ENCODE assay signal across 17 cellular contexts in the genomic region with DNA sequence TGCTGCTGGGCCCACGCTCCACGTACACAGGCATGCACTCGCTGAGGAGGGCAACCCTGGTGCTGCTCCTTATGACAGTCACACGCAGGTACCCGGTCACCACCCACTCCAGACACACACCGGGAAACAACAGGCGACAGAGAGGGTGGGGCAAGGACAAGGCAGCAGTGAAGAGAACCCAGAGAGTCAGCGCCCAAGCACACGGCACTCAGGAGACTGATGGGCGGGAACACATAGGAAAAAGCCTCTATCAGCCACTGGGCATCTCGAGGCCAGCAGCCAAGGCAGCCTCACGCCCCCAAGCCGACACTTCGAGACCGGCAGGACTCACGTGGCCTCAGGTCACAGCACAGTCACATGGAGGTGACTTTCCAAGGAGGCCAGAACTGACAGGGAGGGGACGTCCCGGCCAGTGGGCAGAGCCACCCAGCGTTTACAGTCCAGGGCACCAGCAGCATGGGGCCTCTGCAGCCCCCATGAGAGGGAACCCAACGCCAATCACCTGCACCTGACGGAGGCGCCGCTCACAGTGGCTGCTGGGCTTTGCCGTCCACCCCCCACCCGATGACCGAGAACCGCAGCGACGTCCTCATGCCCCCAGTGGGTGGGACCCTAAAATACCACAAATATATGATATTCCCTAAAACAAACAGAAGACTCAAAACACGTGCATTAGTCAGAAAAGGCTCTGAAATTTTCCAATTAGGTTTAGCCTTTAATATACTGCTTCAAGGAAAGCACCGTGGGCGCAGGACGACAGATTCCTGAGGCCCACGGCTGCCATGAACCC. TPM values are rescaled to one million over a fixed set of nuclear protein-coding genes. Genes with fewer than 3 reads are reported as not detected.
DNase-seq lines count a peak whose midpoint lies in the region; ATAC-seq, FAIRE-seq and TF ChIP-seq lines count a peak whose summit lies in the region.
"Had no signal": no experiment of that assay in that cellular context is flagged by ENCODE, and none has a peak within 500 bp of the region (broad histone marks: within the 10 kb centered on the region; RNA-seq: fewer than 3 reads in every experiment).

No MANE protein-coding gene starts in this region.

- H3K4me3 Mint-ChIP-seq in activated naive CD8-positive, alpha-beta T cell treated with anti-CD3 and anti-CD28 coated beads, Interleukin-2, amount 50 U/mL, for 24 hours, result no peak overlapping the region

- peaks cover 11 to 44% of the 10 kb centered on the region in 2 donors for H3K36me3 Mint-ChIP-seq in activated naive CD4-positive, alpha-beta T cell treated with anti-CD3 and anti-CD28 coated beads, Interleukin-2, amount 50 U/mL, for 72 hours
- peaks cover 29% of the 10 kb centered on the region for H3K36me3 Mint-ChIP-seq in activated naive CD8-positive, alpha-beta T cell treated with anti-CD3 and anti-CD28 coated beads, Interleukin-2, amount 50 U/mL, for 24 hours (ENCODE audit: low read depth)

- peaks cover 87% of the 10 kb centered on the region for H3K36me3 ChIP-seq in upper lobe of right lung

- FAIRE-seq in H54 (lab: Jason Lieb, UNC), result no peak
- FAIRE-seq: colon had no signal

- TF ChIP-seq CTCF in upper lobe of right lung (IDR thresholded peaks at IDR 0.05), result no peak

- intact Hi-C loops in left colon (cut with DNase I, micrococcal nuclease) (no loop called here), upper lobe of right lung (cut with DNase I) (loop anchor here (10.0 kb wide), 1 partner anchor 49 kb away; a partner anchor contains a TSS)

- peak overlapping the region; percentile 58 to 89 for H3K27ac Mint-ChIP-seq in activated naive CD4-positive, alpha-beta T cell treated with anti-CD3 and anti-CD28 coated beads, Interleukin-2, amount 50 U/mL, for 72 hours
- H3K27ac Mint-ChIP-seq in activated naive CD8-positive, alpha-beta T cell treated with anti-CD3 and anti-CD28 coated beads, Interleukin-2, amount 50 U/mL, for 24 hours, result peak overlapping the region; percentile 70

- H3K27me3 Mint-ChIP-seq in activated naive CD8-positive, alpha-beta T cell treated with anti-CD3 and anti-CD28 coated beads, Interleukin-2, amount 50 U/mL, for 24 hours, result no peaks in the 10 kb centered on the region

- H3K4me1 ChIP-seq in upper lobe of right lung, result no peaks in the 10 kb centered on the region
- H3K4me1 ChIP-seq: prostate gland, testis had no signal

- H3K9me3 Mint-ChIP-seq in activated naive CD4-positive, alpha-beta T cell treated with anti-CD3 and anti-CD28 coated beads, Interleukin-2, amount 50 U/mL, for 72 hours, result no peaks in the 10 kb centered on the region
- no peaks in the 10 kb centered on the region for H3K9me3 Mint-ChIP-seq in activated naive CD8-positive, alpha-beta T cell treated with anti-CD3 and anti-CD28 coated beads, Interleukin-2, amount 50 U/mL, for 24 hours

- H3K27ac ChIP-seq in upper lobe of right lung, result no peak overlapping the region
- H3K27ac ChIP-seq: epithelial cell of prostate, prostate gland, testis had no signal

- ATAC-seq in activated naive CD4-positive, alpha-beta T cell treated with anti-CD3 and anti-CD28 coated beads, Interleukin-2, amount 50 U/mL, for 72 hours, result no peak
- no peak for ATAC-seq in activated naive CD8-positive, alpha-beta T cell treated with anti-CD3 and anti-CD28 coated beads, Interleukin-2, amount 50 U/mL, for 24 hours
- ATAC-seq in left colon (peak; percentile 64), upper lobe of right lung (peak; percentile 8)
- ATAC-seq: PC-3 had no signal

- no peak for TF ChIP-seq POLR2A in H54 (IDR thresholded peaks at IDR 0.05; ENCODE audit: low read depth, low read length)

- no peak for DNase-seq in activated naive CD4-positive, alpha-beta T cell treated with anti-CD3 and anti-CD28 coated beads, Interleukin-2, amount 50 U/mL, for 72 hours (ENCODE audit: low spot score in 2 of 2)
- no peak for DNase-seq in activated naive CD4-positive, alpha-beta T cell treated with anti-CD3 and anti-CD28 coated beads, Interleukin-2, amount 50 U/mL, for 16 hours
- no peak for DNase-seq in activated naive CD8-positive, alpha-beta T cell treated with anti-CD3 and anti-CD28 coated beads, Interleukin-2, amount 50 U/mL, for 24 hours
- DNase-seq in left colon (peak in 1 of 2 donors; percentile 40), upper lobe of right lung (peak; percentile 59), T-helper 1 cell (no peak), H54 (ENCODE audit: insufficient read length, low spot score) (no peak), AML-193 (lab: John Stamatoyannopoulos, UW) (no peak)
- DNase-seq: activated CD4-positive, CD25-positive, alpha-beta regulatory T cell; amniotic stem cell; NCI-H1694 treated with DMSO at 0.1 percent for 48 hours; NCI-H510A; PC-3; testis had no signal

- H3K4me1 Mint-ChIP-seq in activated naive CD8-positive, alpha-beta T cell treated with anti-CD3 and anti-CD28 coated beads, Interleukin-2, amount 50 U/mL, for 24 hours, result peaks cover 34% of the 10 kb centered on the region

- H3K4me3 ChIP-seq in upper lobe of right lung, result no peak overlapping the region
- H3K4me3 ChIP-seq: prostate gland, testis had no signal

- no peaks in the 10 kb centered on the region for H3K27me3 ChIP-seq in upper lobe of right lung
- H3K27me3 ChIP-seq: testis had no signal

- H3K9me3 ChIP-seq in upper lobe of right lung, result no peaks in the 10 kb centered on the region
- H3K9me3 ChIP-seq: prostate gland, testis had no signal

RNA-seq across cellular contexts. Expression of a gene that starts 19.7 kb away (rescaled TPM):
- 10 to 100 TPM; 61.7 to 99.8 TPM for total RNA-seq in activated naive CD4-positive, alpha-beta T cell treated with anti-CD3 and anti-CD28 coated beads, Interleukin-2, amount 50 U/mL, for 72 hours
- total RNA-seq in left colon (100 to 1,000 TPM; 206 to 380 TPM), upper lobe of right lung (244 TPM)

RNA-seq across cellular contexts. Expression of a gene that starts 35.9 kb away (rescaled TPM):
- total RNA-seq in activated naive CD4-positive, alpha-beta T cell treated with anti-CD3 and anti-CD28 coated beads, Interleukin-2, amount 50 U/mL, for 72 hours, result 10 to 100 TPM; 72.8 to 81.2 TPM
- total RNA-seq in left colon, result 10 to 100 TPM; 67.3 to 73.2 TPM
- total RNA-seq in upper lobe of right lung, result 85.0 TPM

RNA-seq across cellular contexts. Expression of a gene that starts 52.2 kb away (rescaled TPM):
- total RNA-seq in activated naive CD4-positive, alpha-beta T cell treated with anti-CD3 and anti-CD28 coated beads, Interleukin-2, amount 50 U/mL, for 72 hours, result 100 to 1,000 TPM; 114 to 126 TPM
- total RNA-seq in left colon (10 to 100 TPM; 56.7 to 79.4 TPM), upper lobe of right lung (78.8 TPM)

Comparison
In these comparisons a context has a peak if more than half of its experiments do, and no peak if none do; other contexts are left out.
1. ATAC-seq: peak in left colon (single experiment) and upper lobe of right lung (single experiment); none in activated naive CD4-positive, alpha-beta T cell treated with anti-CD3 and anti-CD28 coated beads, Interleukin-2, amount 50 U/mL, for 72 hours (0 of 2) and activated naive CD8-positive, alpha-beta T cell treated with anti-CD3 and anti-CD28 coated beads, Interleukin-2, amount 50 U/mL, for 24 hours (single experiment).